ENCODE assay signal across 3 cellular contexts in the genomic region with DNA sequence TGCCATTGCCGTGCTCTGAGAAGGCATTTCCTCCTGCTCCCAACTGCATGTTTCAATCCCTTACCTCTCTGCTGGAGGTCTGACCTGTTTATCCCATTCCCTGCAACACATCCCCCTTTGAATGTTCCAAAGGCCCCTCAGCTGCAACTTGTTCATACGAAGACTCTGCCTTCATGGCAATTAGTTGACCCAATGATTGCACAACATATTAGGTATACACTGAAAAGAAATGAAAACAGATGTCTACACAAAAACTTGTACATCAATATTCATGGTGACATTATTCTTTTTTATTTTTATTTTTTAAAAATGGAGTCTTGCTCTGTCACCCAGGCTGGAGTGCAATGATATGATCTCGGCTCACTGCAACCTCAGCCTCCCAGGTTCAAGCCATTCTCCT.
A peak's percentile ranks its signal among the peaks of the same experiment; 100 is the strongest.
TF ChIP-seq lines count a peak whose summit lies in the region.

No MANE protein-coding gene starts in this region.

TF ChIP-seq in HepG2, 621 proteins besides CTCF, POLR2A, EP300 and RAD21:
- peak; percentile 78 for TF ChIP-seq CEBPB (IDR thresholded peaks at IDR 0.05; ENCODE audit: borderline replicate concordance, low read depth, low read length)
- TF ChIP-seq SETDB1 (CRISPR knock-in tag; IDR thresholded peaks at IDR 0.05; ENCODE audit: borderline replicate concordance) = no peak
TF ChIP-seq in HepG2: peak in this region for 1.

TF ChIP-seq in IMR-90, 13 proteins besides CTCF, POLR2A, EP300 and RAD21:
- TF ChIP-seq CEBPB (IDR thresholded peaks at IDR 0.05; ENCODE audit: low read depth, low read length) (peak; percentile 58), MAFK (IDR thresholded peaks at IDR 0.05; ENCODE audit: low read depth, low read length) (no peak), BHLHE40 (IDR thresholded peaks at IDR 0.05; ENCODE audit: low read depth, low read length) (no peak), MXI1 (IDR thresholded peaks at IDR 0.05; ENCODE audit: borderline replicate concordance, low read depth, low read length) (no peak)

TF ChIP-seq in K562, 482 proteins besides CTCF, POLR2A, EP300 and RAD21:
- TF ChIP-seq, protein P1, sequence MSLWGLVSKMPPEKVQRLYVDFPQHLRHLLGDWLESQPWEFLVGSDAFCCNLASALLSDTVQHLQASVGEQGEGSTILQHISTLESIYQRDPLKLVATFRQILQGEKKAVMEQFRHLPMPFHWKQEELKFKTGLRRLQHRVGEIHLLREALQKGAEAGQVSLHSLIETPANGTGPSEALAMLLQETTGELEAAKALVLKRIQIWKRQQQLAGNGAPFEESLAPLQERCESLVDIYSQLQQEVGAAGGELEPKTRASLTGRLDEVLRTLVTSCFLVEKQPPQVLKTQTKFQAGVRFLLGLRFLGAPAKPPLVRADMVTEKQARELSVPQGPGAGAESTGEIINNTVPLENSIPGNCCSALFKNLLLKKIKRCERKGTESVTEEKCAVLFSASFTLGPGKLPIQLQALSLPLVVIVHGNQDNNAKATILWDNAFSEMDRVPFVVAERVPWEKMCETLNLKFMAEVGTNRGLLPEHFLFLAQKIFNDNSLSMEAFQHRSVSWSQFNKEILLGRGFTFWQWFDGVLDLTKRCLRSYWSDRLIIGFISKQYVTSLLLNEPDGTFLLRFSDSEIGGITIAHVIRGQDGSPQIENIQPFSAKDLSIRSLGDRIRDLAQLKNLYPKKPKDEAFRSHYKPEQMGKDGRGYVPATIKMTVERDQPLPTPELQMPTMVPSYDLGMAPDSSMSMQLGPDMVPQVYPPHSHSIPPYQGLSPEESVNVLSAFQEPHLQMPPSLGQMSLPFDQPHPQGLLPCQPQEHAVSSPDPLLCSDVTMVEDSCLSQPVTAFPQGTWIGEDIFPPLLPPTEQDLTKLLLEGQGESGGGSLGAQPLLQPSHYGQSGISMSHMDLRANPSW (CRISPR knock-in tag; IDR thresholded peaks at IDR 0.05) = no peak
- TF ChIP-seq FOXP1 (CRISPR knock-in tag; IDR thresholded peaks at IDR 0.05) (no peak), CEBPB (tag; IDR thresholded peaks at IDR 0.05) (peak; percentile 37; the same call in 1 of the 2 replicates), CBFB (CRISPR knock-in tag; IDR thresholded peaks at IDR 0.05) (no peak), CEBPG (CRISPR knock-in tag; IDR thresholded peaks at IDR 0.05) (no peak), CEBPG (tag; conservative IDR thresholded peaks at IDR 0.05 in 1 of 2, IDR thresholded peaks at IDR 0.05 in 1 of 2) (peak in 1 of 2 experiments; percentile 59; a peak in 2 of 4 replicates), SMAD3 (CRISPR knock-in tag; conservative IDR thresholded peaks at IDR 0.05) (no peak), ZNF12 (CRISPR knock-in tag; IDR thresholded peaks at IDR 0.05) (no peak)
